ENCODE assay signal across 13 cellular contexts in genomic region chr2:233384017-233384416, GRCh38. TPM values are rescaled to one million over a fixed set of nuclear protein-coding genes. Genes with fewer than 3 reads are reported as not detected.
DNase-seq lines count a peak whose midpoint lies in the region; ATAC-seq and TF ChIP-seq lines count a peak whose summit lies in the region.
"Had no signal": no experiment of that assay in that cellular context is flagged by ENCODE, and none has a peak within 500 bp of the region (broad histone marks: within the 10 kb centered on the region; RNA-seq: fewer than 3 reads in every experiment).

No MANE protein-coding gene starts in this region.

- DNase-seq in activated naive CD4-positive, alpha-beta T cell treated with anti-CD3 and anti-CD28 coated beads, Interleukin-2, amount 10 ng/mL, durations not matched to agents 7 days and 5 days, result no peak
- DNase-seq in activated naive CD4-positive, alpha-beta T cell treated with anti-CD3 and anti-CD28 coated beads, Interleukin-2, amount 50 U/mL, for 72 hours (ENCODE audit: low spot score in 2 of 2), result no peak
- DNase-seq in MM.1S, result no peak
- DNase-seq in choroid plexus epithelial cell (ENCODE audit: low read depth), result no peak
- no peak for DNase-seq in stimulated activated naive B cell treated with anti-CD40 and anti-IgM and Interleukin-4, amounts not matched to agents 10 μg/mL and 1 μg/mL and 100 μg/mL, for 72 hours
- no peak for DNase-seq in suprapubic skin (ENCODE audit: low spot score in 2 of 2)
- DNase-seq: transverse colon had no signal

- H3K4me3 Mint-ChIP-seq in activated naive CD4-positive, alpha-beta T cell treated with anti-CD3 and anti-CD28 coated beads, Interleukin-2, amount 10 ng/mL, durations not matched to agents 7 days and 5 days, result no peak overlapping the region
- peak overlapping the region; percentile 82 to 91 for H3K4me3 Mint-ChIP-seq in stimulated activated naive B cell treated with anti-CD40 and anti-IgM and Interleukin-4, amounts not matched to agents 10 μg/mL and 1 μg/mL and 100 μg/mL, for 72 hours

- peak overlapping the region; percentile 88; the same call in 1 of the 2 replicates for H3K27ac ChIP-seq in MM.1S (ENCODE audit: low read length)
- no peak overlapping the region for H3K27ac ChIP-seq in suprapubic skin
- H3K27ac ChIP-seq: C4-2B had no signal

- TF ChIP-seq CTCF in MM.1S (IDR thresholded peaks at IDR 0.05; ENCODE audit: low read length) (no peak), choroid plexus epithelial cell (conservative IDR thresholded peaks at IDR 0.05; ENCODE audit: low read depth, low read length) (peak; percentile 22), suprapubic skin (IDR thresholded peaks at IDR 0.05) (no peak)

- no peaks in the 10 kb centered on the region for H3K27me3 Mint-ChIP-seq in activated naive CD4-positive, alpha-beta T cell treated with anti-CD3 and anti-CD28 coated beads, Interleukin-2, amount 10 ng/mL, durations not matched to agents 7 days and 5 days
- no peaks in the 10 kb centered on the region for H3K27me3 Mint-ChIP-seq in stimulated activated naive B cell treated with anti-CD40 and anti-IgM and Interleukin-4, amounts not matched to agents 10 μg/mL and 1 μg/mL and 100 μg/mL, for 72 hours

- TF ChIP-seq POLR2A in suprapubic skin (IDR thresholded peaks at IDR 0.05), result no peak

- no peaks in the 10 kb centered on the region for H3K36me3 ChIP-seq in MM.1S (replicated peaks; ENCODE audit: insufficient read depth, low read length)
- H3K36me3 ChIP-seq in suprapubic skin, result no peaks in the 10 kb centered on the region
- H3K36me3 ChIP-seq: esophagus muscularis mucosa, ovary, transverse colon had no signal

- CTCF ChIA-PET in activated naive CD4-positive, alpha-beta T cell treated with anti-CD3 and anti-CD28 coated beads, Interleukin-2, amount 10 ng/mL, durations not matched to agents 7 days and 5 days (lab: Charles Lee), result interaction anchor here (0.8 kb wide), 1 partner anchor 52 kb away, joined by 4 read pairs; no protein-coding TSS in a partner anchor

- H2AFZ ChIP-seq in MM.1S (ENCODE audit: low read length), result no peak overlapping the region

- 84% methylated on average over 10 of the region's 10 CpGs for WGBS in suprapubic skin

- H4K20me1 ChIP-seq in MM.1S (ENCODE audit: insufficient read depth, low read length), result no peaks in the 10 kb centered on the region

- no peaks in the 10 kb centered on the region for H3K9me3 ChIP-seq in MM.1S (replicated peaks; ENCODE audit: insufficient read depth, low read length)
- H3K9me3 ChIP-seq in suprapubic skin, result no peaks in the 10 kb centered on the region
- H3K9me3 ChIP-seq: esophagus muscularis mucosa, ovary, transverse colon had no signal

- no peak overlapping the region for H3K9ac ChIP-seq in MM.1S (ENCODE audit: low read length)

- peaks cover 83% of the 10 kb centered on the region for H3K79me2 ChIP-seq in MM.1S (ENCODE audit: low read length)

- H3K4me1 Mint-ChIP-seq in activated naive CD4-positive, alpha-beta T cell treated with anti-CD3 and anti-CD28 coated beads, Interleukin-2, amount 10 ng/mL, durations not matched to agents 7 days and 5 days, result peaks cover 79% of the 10 kb centered on the region
- H3K4me1 Mint-ChIP-seq in stimulated activated naive B cell treated with anti-CD40 and anti-IgM and Interleukin-4, amounts not matched to agents 10 μg/mL and 1 μg/mL and 100 μg/mL, for 72 hours, result peaks cover 74 to 93% of the 10 kb centered on the region in 2 donors

- H3K27me3 ChIP-seq in MM.1S (replicated peaks; ENCODE audit: insufficient read depth, low read length) (no peaks in the 10 kb centered on the region), suprapubic skin (no peaks in the 10 kb centered on the region)
- H3K27me3 ChIP-seq: esophagus muscularis mucosa, ovary, transverse colon had no signal

- H3K9me3 Mint-ChIP-seq in activated naive CD4-positive, alpha-beta T cell treated with anti-CD3 and anti-CD28 coated beads, Interleukin-2, amount 10 ng/mL, durations not matched to agents 7 days and 5 days, result no peaks in the 10 kb centered on the region
- H3K9me3 Mint-ChIP-seq in activated naive CD4-positive, alpha-beta T cell treated with anti-CD3 and anti-CD28 coated beads, Interleukin-2, amount 50 U/mL, for 72 hours, result no peaks in the 10 kb centered on the region
- peaks cover 0 to 2% of the 10 kb centered on the region in 2 donors for H3K9me3 Mint-ChIP-seq in stimulated activated naive B cell treated with anti-CD40 and anti-IgM and Interleukin-4, amounts not matched to agents 10 μg/mL and 1 μg/mL and 100 μg/mL, for 72 hours

- peak overlapping the region; percentile 98 for H3K27ac Mint-ChIP-seq in activated naive CD4-positive, alpha-beta T cell treated with anti-CD3 and anti-CD28 coated beads, Interleukin-2, amount 10 ng/mL, durations not matched to agents 7 days and 5 days
- H3K27ac Mint-ChIP-seq in activated naive CD4-positive, alpha-beta T cell treated with anti-CD3 and anti-CD28 coated beads, Interleukin-2, amount 50 U/mL, for 72 hours, result peak overlapping the region in 1 of 2 donors; percentile 76
- H3K27ac Mint-ChIP-seq in stimulated activated naive B cell treated with anti-CD40 and anti-IgM and Interleukin-4, amounts not matched to agents 10 μg/mL and 1 μg/mL and 100 μg/mL, for 72 hours, result peak overlapping the region; percentile 99

- H3K4me3 ChIP-seq in MM.1S (ENCODE audit: low read length) (no peak overlapping the region), choroid plexus epithelial cell (ENCODE audit: low read depth, low read length) (no peak overlapping the region), suprapubic skin (no peak overlapping the region)
- H3K4me3 ChIP-seq: esophagus muscularis mucosa, ovary, transverse colon had no signal

- H3K9me2 ChIP-seq in MM.1S (replicated peaks; ENCODE audit: insufficient read depth, low read length), result no peaks in the 10 kb centered on the region

- peaks cover 31% of the 10 kb centered on the region for H3K4me1 ChIP-seq in MM.1S (ENCODE audit: low read length)
- H3K4me1 ChIP-seq in suprapubic skin, result peaks cover 38% of the 10 kb centered on the region

- no peak for ATAC-seq in activated naive CD4-positive, alpha-beta T cell treated with anti-CD3 and anti-CD28 coated beads, Interleukin-2, amount 50 U/mL, for 72 hours
- ATAC-seq in stimulated activated naive B cell treated with anti-CD40 and anti-IgM and Interleukin-4, amounts not matched to agents 10 μg/mL and 1 μg/mL and 100 μg/mL, for 72 hours (replicated peaks), result no peak
- ATAC-seq in GM18519 (IDR thresholded peaks at IDR 0.05; ENCODE audit: low FRiP score, unreplicated experiment), result no peak
- ATAC-seq in GM21723 (IDR thresholded peaks at IDR 0.05; ENCODE audit: unreplicated experiment), result no peak
- ATAC-seq: Right ventricle myocardium inferior had no signal

- H3F3A ChIP-seq in MM.1S (ENCODE audit: insufficient read depth, low read length), result peaks cover 15% of the 10 kb centered on the region; the same call in 1 of the 2 replicates

- TF ChIP-seq EP300 in suprapubic skin (IDR thresholded peaks at IDR 0.05), result no peak

- no peak overlapping the region for H3K4me2 ChIP-seq in MM.1S (ENCODE audit: low read depth, low read length)

- H3K36me3 Mint-ChIP-seq in activated naive CD4-positive, alpha-beta T cell treated with anti-CD3 and anti-CD28 coated beads, Interleukin-2, amount 10 ng/mL, durations not matched to agents 7 days and 5 days, result peaks cover 54% of the 10 kb centered on the region
- H3K36me3 Mint-ChIP-seq in activated naive CD4-positive, alpha-beta T cell treated with anti-CD3 and anti-CD28 coated beads, Interleukin-2, amount 50 U/mL, for 72 hours, result peaks cover 0 to 23% of the 10 kb centered on the region in 2 donors
- peaks cover 58 to 75% of the 10 kb centered on the region in 2 donors for H3K36me3 Mint-ChIP-seq in stimulated activated naive B cell treated with anti-CD40 and anti-IgM and Interleukin-4, amounts not matched to agents 10 μg/mL and 1 μg/mL and 100 μg/mL, for 72 hours

RNA-seq across cellular contexts. Expression of gene DGKD, which starts 29.7 kb away (rescaled TPM):
- 10 to 100 TPM; 63.2 to 94.8 TPM for total RNA-seq in activated naive CD4-positive, alpha-beta T cell treated with anti-CD3 and anti-CD28 coated beads, Interleukin-2, amount 50 U/mL, for 72 hours
- total RNA-seq in suprapubic skin, result 10 to 100 TPM in 2 of 4 donors, 1 to 10 TPM in 2; 7.0 to 55.4 (median 10.9) TPM
